In genomic region chr19:38698225-38699026, GRCh38 we compare ENCODE assay signal across 1 cellular context.
TF ChIP-seq lines count a peak whose summit lies in the region.

No MANE protein-coding gene starts in this region.

TF ChIP-seq in GM12878, 131 proteins besides CTCF, POLR2A, EP300 and RAD21 (continued from another document):
- no peak for TF ChIP-seq FOS (IDR thresholded peaks at IDR 0.05; ENCODE audit: borderline replicate concordance, extremely low read depth, insufficient read length)
- TF ChIP-seq, protein P1, sequence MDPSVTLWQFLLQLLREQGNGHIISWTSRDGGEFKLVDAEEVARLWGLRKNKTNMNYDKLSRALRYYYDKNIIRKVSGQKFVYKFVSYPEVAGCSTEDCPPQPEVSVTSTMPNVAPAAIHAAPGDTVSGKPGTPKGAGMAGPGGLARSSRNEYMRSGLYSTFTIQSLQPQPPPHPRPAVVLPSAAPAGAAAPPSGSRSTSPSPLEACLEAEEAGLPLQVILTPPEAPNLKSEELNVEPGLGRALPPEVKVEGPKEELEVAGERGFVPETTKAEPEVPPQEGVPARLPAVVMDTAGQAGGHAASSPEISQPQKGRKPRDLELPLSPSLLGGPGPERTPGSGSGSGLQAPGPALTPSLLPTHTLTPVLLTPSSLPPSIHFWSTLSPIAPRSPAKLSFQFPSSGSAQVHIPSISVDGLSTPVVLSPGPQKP (IDR thresholded peaks at IDR 0.05; ENCODE audit: low read depth, low read length) = no peak
- TF ChIP-seq HDGF (IDR thresholded peaks at IDR 0.05) = no peak
- no peak for TF ChIP-seq ZNF687 (IDR thresholded peaks at IDR 0.05)
